In the genomic region with DNA sequence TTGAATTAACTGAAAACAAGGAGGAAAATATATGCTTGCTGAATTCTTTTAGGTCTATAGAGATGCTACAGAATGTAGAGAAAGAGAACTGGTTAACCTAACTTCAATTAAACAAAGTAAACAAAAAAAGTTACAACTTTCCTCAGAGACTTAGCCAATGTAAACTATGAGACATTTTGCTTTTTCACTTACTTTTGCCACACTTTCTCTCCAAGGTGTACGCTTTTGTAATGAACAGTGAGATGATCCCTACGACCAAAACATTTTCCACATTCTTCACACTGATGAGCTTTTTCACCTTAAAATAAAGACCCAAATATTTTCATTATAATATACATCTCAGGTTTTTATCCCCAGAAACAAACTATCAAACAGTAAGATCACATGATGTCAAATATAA, we compare ENCODE assay signal across 24 cellular contexts.
"Had no signal": no experiment of that assay in that cellular context is flagged by ENCODE, and none has a peak within 500 bp of the region (broad histone marks: within the 10 kb centered on the region; RNA-seq: fewer than 3 reads in every experiment).

No MANE protein-coding gene starts in this region.

- H3K36me3 ChIP-seq: prostate gland had no signal

- H3K9me3 ChIP-seq: esophagus muscularis mucosa, gastroesophageal sphincter, heart left ventricle, mucosa of descending colon, prostate gland, right atrium auricular region, sigmoid colon, testis, tibial nerve, vagina had no signal

- H3K9ac ChIP-seq: neural progenitor cell had no signal

- H3K4me2 ChIP-seq: neural progenitor cell had no signal

- H3K4me3 ChIP-seq: coronary artery, esophagus muscularis mucosa, gastroesophageal sphincter, heart left ventricle, mucosa of descending colon, neural progenitor cell, prostate gland, right atrium auricular region, sigmoid colon, testis, tibial nerve, vagina had no signal

- H3K27me3 ChIP-seq: esophagus muscularis mucosa, foreskin keratinocyte, gastroesophageal sphincter, heart left ventricle, neural progenitor cell, right atrium auricular region, sigmoid colon, testis, tibial nerve, vagina had no signal

- H3K4me1 ChIP-seq: esophagus muscularis mucosa, foreskin keratinocyte, gastroesophageal sphincter, neural progenitor cell, prostate gland, right atrium auricular region, sigmoid colon, testis, tibial nerve, vagina had no signal

- ATAC-seq: foreskin keratinocyte; gastroesophageal sphincter; heart left ventricle; left cardiac atrium; natural killer cell treated with Interleukin-12 subunit alpha and Interleukin-12 subunit beta and Interleukin-15 and Interleukin-18, amount 100 ng/mL, for 72 hours; stimulated activated effector memory CD8-positive, alpha-beta T cell treated with anti-CD3 and anti-CD28 coated beads, Interleukin-12 subunit alpha, Interleukin-12 subunit beta, amount 100 ng/mL, for 72 hours; stimulated activated naive CD8-positive, alpha-beta T cell treated with anti-CD3 and anti-CD28 coated beads, Interleukin-15, Interleukin-2, amounts not matched to agents 100 U/mL and 50 U/mL, for 24 hours had no signal

- H3K27ac ChIP-seq: coronary artery, esophagus muscularis mucosa, foreskin keratinocyte, gastroesophageal sphincter, heart left ventricle, neural progenitor cell, prostate gland, right atrium auricular region, sigmoid colon, testis, tibial nerve, vagina had no signal

- H2AFZ ChIP-seq: neural progenitor cell had no signal

- DNase-seq: dermis blood vessel endothelial cell; effector memory CD4-positive, alpha-beta T cell; foreskin keratinocyte; heart left ventricle; hippocampal formation; left cardiac atrium; naive B cell; sigmoid colon; stimulated activated CD4-positive, alpha-beta T cell treated with anti-CD3 and anti-CD28 coated beads, Interleukin-2, amount 100 ng/mL, for 24 hours; stimulated activated CD4-positive, alpha-beta T cell treated with anti-CD3 and anti-CD28 coated beads, Interleukin-4, amount 100 ng/mL, for 24 hours; stimulated activated naive CD8-positive, alpha-beta T cell treated with anti-CD3 and anti-CD28 coated beads, Interleukin-15, Interleukin-2, amounts not matched to agents 100 U/mL and 50 U/mL, for 24 hours; substantia nigra; testis had no signal
